In genomic region chr14:38143651-38144505, GRCh38 we compare ENCODE assay signal across 15 cellular contexts.
DNase-seq lines count a peak whose midpoint lies in the region; ATAC-seq and TF ChIP-seq lines count a peak whose summit lies in the region.
"Had no signal": no experiment of that assay in that cellular context is flagged by ENCODE, and none has a peak within 500 bp of the region (broad histone marks: within the 10 kb centered on the region; RNA-seq: fewer than 3 reads in every experiment).

No MANE protein-coding gene starts in this region.

- H3K4me1 ChIP-seq in PC-3 (ENCODE audit: insufficient read depth, low read length): 0 out of 2 replicates have a peak, but pooled peaks cover 7% of the 10 kb centered on the region
- peaks cover 15% of the 10 kb centered on the region for H3K4me1 ChIP-seq in fibroblast of lung (ENCODE audit: control insufficient read depth, extremely low read depth, insufficient read depth, low read length)
- H3K4me1 ChIP-seq in uterus: no peaks in the 10 kb centered on the region

- H3K4me3 ChIP-seq in PC-3 (ENCODE audit: low read length) (no peak overlapping the region), fibroblast of lung (replicated peaks in 1 of 4; ENCODE audit: control extremely low read depth in 1 of 4, insufficient read depth in 1 of 4, low read depth in 3 of 4, low read length in 4 of 4) (peak overlapping the region in 1 of 4 experiments; percentile 24), uterus (no peak overlapping the region)
- H3K4me3 ChIP-seq: cardiac muscle cell, skin epidermis had no signal

- H2AFZ ChIP-seq in PC-3 (ENCODE audit: low read length): peak overlapping the region; percentile 58
- peak overlapping the region; percentile 58 for H2AFZ ChIP-seq in fibroblast of lung (ENCODE audit: low read length)

- H3K27ac Mint-ChIP-seq in activated T-cell treated with anti-CD3 and anti-CD28 coated beads, Interleukin-2, amount 50 U/mL, for 24 hours: no peak overlapping the region
- H3K27ac Mint-ChIP-seq: T-helper 2 cell treated with Interferon-gamma antibody and Interleukin-4, amounts not matched to agents 5 μg/mL and 100 μg/mL, for 36 hours had no signal

- ATAC-seq in PC-3 (no peak), GM21619 (IDR thresholded peaks at IDR 0.05; ENCODE audit: unreplicated experiment) (no peak)

- CTCF ChIA-PET in PC-3 (lab: Charles Lee): no interaction called here

- no peaks in the 10 kb centered on the region for H3F3A ChIP-seq in PC-3 (ENCODE audit: low read length, unreplicated experiment)

- POLR2A ChIA-PET in PC-3 (lab: Charles Lee; ENCODE audit: unreplicated experiment): no interaction called here

- H3K36me3 ChIP-seq in PC-3 (ENCODE audit: low read depth, low read length) (no peaks in the 10 kb centered on the region), fibroblast of lung (ENCODE audit: control insufficient read depth, insufficient read depth, low read length) (no peaks in the 10 kb centered on the region), uterus (no peaks in the 10 kb centered on the region)
- H3K36me3 ChIP-seq: cardiac muscle cell had no signal

- H3K9me3 Mint-ChIP-seq in activated T-cell treated with anti-CD3 and anti-CD28 coated beads, Interleukin-2, amount 50 U/mL, for 24 hours: no peaks in the 10 kb centered on the region
- H3K9me3 Mint-ChIP-seq: T-helper 2 cell treated with Interferon-gamma antibody and Interleukin-4, amounts not matched to agents 5 μg/mL and 100 μg/mL, for 36 hours had no signal

- no TSS peak for BruUV-seq in PC-3 (replicated peaks; lab: Mats Ljungman, UMichigan)

- H3K4me1 Mint-ChIP-seq in activated T-cell treated with anti-CD3 and anti-CD28 coated beads, Interleukin-2, amount 50 U/mL, for 24 hours (ENCODE audit: low read depth): peaks cover 3% of the 10 kb centered on the region

- no peaks in the 10 kb centered on the region for H3K9me2 ChIP-seq in PC-3 (replicated peaks; ENCODE audit: low read length)

- H3K4me2 ChIP-seq in PC-3 (ENCODE audit: low read length) (0 out of 2 replicates have a peak overlapping the region, but pooled peaks have one; percentile 36), fibroblast of lung (ENCODE audit: extremely low read depth, insufficient read depth, low read length) (peak overlapping the region; percentile 78)

- no peaks in the 10 kb centered on the region for H3K27me3 Mint-ChIP-seq in activated T-cell treated with anti-CD3 and anti-CD28 coated beads, Interleukin-2, amount 50 U/mL, for 24 hours

- DNase-seq in GM04504 (ENCODE audit: low read depth): peak; percentile 69
- peak; percentile 16 for DNase-seq in PC-3
- peak; percentile 73 to 76 for DNase-seq in fibroblast of lung (ENCODE audit: low read depth in 2 of 2)
- DNase-seq in renal cortical epithelial cell (ENCODE audit: low read depth): peak; percentile 18
- no peak for DNase-seq in hypothalamus (lab: John Stamatoyannopoulos, UW)
- no peak for DNase-seq in uterus
- DNase-seq in activated T-cell treated with anti-CD3 and anti-CD28 coated beads, Interleukin-2, amount 50 U/mL, for 24 hours: no peak
- DNase-seq: activated T-cell treated with anti-CD3 and anti-CD28 coated beads for 4 hours, head of caudate nucleus, MV-4-11, NCI-H526 treated with DMSO at 0.1 percent for 48 hours had no signal

- H4K20me1 ChIP-seq in PC-3 (ENCODE audit: low read length) (no peaks in the 10 kb centered on the region), fibroblast of lung (ENCODE audit: control insufficient read depth, extremely low read depth, insufficient read depth, low read length) (no peaks in the 10 kb centered on the region)

- H3K27ac ChIP-seq in PC-3 (ENCODE audit: low read length) (no peak overlapping the region), fibroblast of lung (ENCODE audit: insufficient read depth, low read length) (peak overlapping the region; percentile 79), uterus (no peak overlapping the region)
- H3K27ac ChIP-seq: cardiac muscle cell had no signal

- TF ChIP-seq CTCF in PC-3 (conservative IDR thresholded peaks at IDR 0.05; ENCODE audit: low read depth, low read length) (no peak), fibroblast of lung (conservative IDR thresholded peaks at IDR 0.05 in 1 of 2, IDR thresholded peaks at IDR 0.05 in 1 of 2; ENCODE audit: low read depth in 1 of 2, low read length in 2 of 2) (no peak), uterus (IDR thresholded peaks at IDR 0.05) (no peak)

- H3K9ac ChIP-seq in PC-3 (ENCODE audit: low read length) (no peak overlapping the region), fibroblast of lung (ENCODE audit: insufficient read depth, low read length) (peak overlapping the region; percentile 33)

- H3K79me2 ChIP-seq in PC-3 (ENCODE audit: low read length) (no peaks in the 10 kb centered on the region), fibroblast of lung (ENCODE audit: control insufficient read depth, insufficient read depth, low read length) (no peaks in the 10 kb centered on the region)

- H3K36me3 Mint-ChIP-seq in activated T-cell treated with anti-CD3 and anti-CD28 coated beads, Interleukin-2, amount 50 U/mL, for 24 hours (ENCODE audit: low read depth): no peaks in the 10 kb centered on the region

- H3K9me3 ChIP-seq in PC-3 (ENCODE audit: low read length) (no peaks in the 10 kb centered on the region), fibroblast of lung (ENCODE audit: control insufficient read depth, insufficient read depth, low read depth, low read length) (no peaks in the 10 kb centered on the region), uterus (no peaks in the 10 kb centered on the region)

- no peak overlapping the region for H3K4me3 Mint-ChIP-seq in activated T-cell treated with anti-CD3 and anti-CD28 coated beads, Interleukin-2, amount 50 U/mL, for 24 hours
- H3K4me3 Mint-ChIP-seq: T-helper 2 cell treated with Interferon-gamma antibody and Interleukin-4, amounts not matched to agents 5 μg/mL and 100 μg/mL, for 36 hours had no signal

- no peaks in the 10 kb centered on the region for H3K27me3 ChIP-seq in PC-3 (ENCODE audit: low read length)
- H3K27me3 ChIP-seq in fibroblast of lung (ENCODE audit: control insufficient read depth, insufficient read depth, low read length): no peaks in the 10 kb centered on the region
- no peaks in the 10 kb centered on the region for H3K27me3 ChIP-seq in uterus
- H3K27me3 ChIP-seq: cardiac muscle cell had no signal

- intact Hi-C loops in PC-3 (cut with micrococcal nuclease) (no loop called here), uterus (cut with DNase I; ENCODE audit: low total_unique reads) (no loop called here)

- TF ChIP-seq POLR2A in uterus (IDR thresholded peaks at IDR 0.05): no peak

Comparison
In these comparisons a context has a peak if more than half of its experiments do, and no peak if none do; other contexts are left out.
1. DNase-seq: peak in GM04504 (single experiment), PC-3 (single experiment), fibroblast of lung (2 of 2) and renal cortical epithelial cell (single experiment); none in hypothalamus (0 of 51), uterus (0 of 2) and activated T-cell treated with anti-CD3 and anti-CD28 coated beads, Interleukin-2, amount 50 U/mL, for 24 hours (single experiment).